ENCODE assay signal across 7 cellular contexts in the genomic region with DNA sequence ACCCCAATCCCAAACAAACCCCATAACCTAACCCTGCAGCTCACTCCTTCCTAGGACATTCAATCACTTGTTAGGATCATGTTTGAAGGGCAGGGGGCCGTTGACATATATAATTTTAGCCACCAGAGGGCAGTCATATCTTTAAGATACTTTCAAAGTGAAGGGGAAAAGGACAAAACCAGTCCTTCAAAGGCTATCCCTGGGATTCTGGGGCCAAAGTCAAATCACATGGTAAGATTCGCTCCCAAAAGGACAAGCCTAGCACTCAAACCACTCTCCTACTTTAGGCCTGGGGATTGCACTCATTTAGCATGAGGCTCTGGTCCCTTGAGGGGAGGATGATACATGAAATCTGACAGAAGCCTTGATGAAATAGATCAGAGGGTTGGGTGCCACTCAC. TPM values are rescaled to one million over a fixed set of nuclear protein-coding genes. Genes with fewer than 3 reads are reported as not detected.
DNase-seq lines count a peak whose midpoint lies in the region; ATAC-seq and TF ChIP-seq lines count a peak whose summit lies in the region.

No MANE protein-coding gene starts in this region.

- no peak overlapping the region; the same call in 1 of the 2 replicates for H3K4me2 ChIP-seq in PC-9

- peaks cover 33% of the 10 kb centered on the region for H3F3A ChIP-seq in PC-9 (ENCODE audit: insufficient read depth, low read depth)

- H3K36me3 ChIP-seq in PC-9 (ENCODE audit: low read depth) = no peaks in the 10 kb centered on the region

- H3K27ac Mint-ChIP-seq in activated naive CD4-positive, alpha-beta T cell treated with anti-CD3 and anti-CD28 coated beads, Interleukin-2, amount 50 U/mL, for 72 hours = peak overlapping the region; percentile 0 to 59

- intact Hi-C loops in PC-9 (cut with micrococcal nuclease; ENCODE audit: unreplicated experiment) (loop anchor here (1.0 to 5.0 kb wide), 3 partner anchors 64 to 509 kb away; no protein-coding TSS in a partner anchor), Right ventricle myocardium superior (cut with DNase I) (loop anchor here (5.0 to 10.0 kb wide), 2 partner anchors 376 to 508 kb away; partner anchors contain the start of gene LOXHD1)

- TF ChIP-seq CTCF in PC-9 (conservative IDR thresholded peaks at IDR 0.05) = peak; percentile 87

- no peaks in the 10 kb centered on the region for H4K20me1 ChIP-seq in PC-9 (ENCODE audit: insufficient read depth)

- H3K27ac ChIP-seq in PC-9 = peak overlapping the region; percentile 61; the same call in 1 of the 2 replicates

- BruUV-seq in PC-9 (replicated peaks; lab: Mats Ljungman, UMichigan) = no TSS peak

- no peaks in the 10 kb centered on the region for H3K9me3 Mint-ChIP-seq in activated naive CD4-positive, alpha-beta T cell treated with anti-CD3 and anti-CD28 coated beads, Interleukin-2, amount 50 U/mL, for 72 hours

- no peak overlapping the region for H3K4me3 ChIP-seq in PC-9

- H3K9me2 ChIP-seq in PC-9 (ENCODE audit: insufficient read depth) = no peaks in the 10 kb centered on the region

- H2AFZ ChIP-seq in PC-9 = no peak overlapping the region

- ATAC-seq in activated naive CD4-positive, alpha-beta T cell treated with anti-CD3 and anti-CD28 coated beads, Interleukin-2, amount 50 U/mL, for 72 hours = peak; percentile 66 to 70
- ATAC-seq in Right ventricle myocardium superior (ENCODE audit: poor library complexity) = peak; percentile 57
- ATAC-seq in HG03342 (IDR thresholded peaks at IDR 0.05; ENCODE audit: unreplicated experiment) = no peak

- POLR2A ChIA-PET in PC-9 (lab: Charles Lee; ENCODE audit: unreplicated experiment) = interaction anchor here (0.6 kb wide), 1 partner anchor 25 kb away, joined by 4 read pairs; no protein-coding TSS in a partner anchor

- DNase-seq in Daoy (ENCODE audit: low read depth) (peak; percentile 29), KBM-7 (peak; percentile 84), PC-9 (peak; percentile 34 to 66), Right ventricle myocardium superior (no peak), retina (peak; percentile 73)
- DNase-seq in activated naive CD4-positive, alpha-beta T cell treated with anti-CD3 and anti-CD28 coated beads, Interleukin-2, amount 50 U/mL, for 72 hours (ENCODE audit: low spot score in 2 of 2) = peak in 1 of 2 donors; percentile 62

- in situ Hi-C loops in KBM-7 (cut with MboI; ENCODE audit: low pct_unique_long_range_greater_than_20kb, low sequenced_read_pairs) = no loop called here

- CTCF ChIA-PET in PC-9 (lab: Charles Lee) = interaction anchor here (0.7 to 1.8 kb wide), 2 partner anchors 25 to 72 kb away, joined by 3 to 6 read pairs; a partner anchor contains a TSS

- H3K9me3 ChIP-seq in PC-9 (ENCODE audit: insufficient read depth, low read depth) = no peaks in the 10 kb centered on the region

- no peaks in the 10 kb centered on the region for H3K27me3 ChIP-seq in PC-9 (ENCODE audit: insufficient read depth, low read depth)

- H3K4me1 ChIP-seq in PC-9 (replicated peaks; ENCODE audit: insufficient read depth) = peaks cover 48% of the 10 kb centered on the region

- no peaks in the 10 kb centered on the region for H3K79me2 ChIP-seq in PC-9 (ENCODE audit: low read depth)

- H3K36me3 Mint-ChIP-seq in activated naive CD4-positive, alpha-beta T cell treated with anti-CD3 and anti-CD28 coated beads, Interleukin-2, amount 50 U/mL, for 72 hours = no peaks in the 10 kb centered on the region

RNA-seq across cellular contexts. Expression of gene HAUS1, which starts 44.6 kb away (rescaled TPM):
- 46.7 and 63.9 TPM in 2 replicates for total RNA-seq in Daoy (2014; rRNA removed; shearing (Covaris generic))
- 25.3 and 33.3 TPM in 2 replicates for total RNA-seq in PC-9 (2021)
- total RNA-seq in activated naive CD4-positive, alpha-beta T cell treated with anti-CD3 and anti-CD28 coated beads, Interleukin-2, amount 50 U/mL, for 72 hours = 10 to 100 TPM; 54.4 to 61.4 TPM
- 5.5 TPM for total RNA-seq in Right ventricle myocardium superior

RNA-seq across cellular contexts. Expression of gene ATP5F1A, which starts 50.7 kb away (rescaled TPM):
- total RNA-seq in Daoy (2014; rRNA removed; shearing (Covaris generic)) = 627 and 878 TPM in 2 replicates
- 232 and 242 TPM in 2 replicates for total RNA-seq in PC-9 (2021)
- 100 to 1,000 TPM; 452 to 469 TPM for total RNA-seq in activated naive CD4-positive, alpha-beta T cell treated with anti-CD3 and anti-CD28 coated beads, Interleukin-2, amount 50 U/mL, for 72 hours
- total RNA-seq in Right ventricle myocardium superior = 1,824 TPM
